ENCODE assay signal across 27 cellular contexts in genomic region chr6:84528201-84528600, GRCh38.
"Had no signal": no experiment of that assay in that cellular context is flagged by ENCODE, and none has a peak within 500 bp of the region (broad histone marks: within the 10 kb centered on the region; RNA-seq: fewer than 3 reads in every experiment).

No MANE protein-coding gene starts in this region.

- DNase-seq: dermis blood vessel endothelial cell; effector CD8-positive, alpha-beta T cell; effector memory CD8-positive, alpha-beta T cell; endodermal cell; erythroblast; esophagus squamous epithelium; foreskin fibroblast; foreskin melanocyte; gastrocnemius medialis; glutamatergic neuron; head of caudate nucleus; heart right ventricle; hippocampal formation; left cardiac atrium; left lung; left ventricle myocardium superior; lower lobe of right lung; mesenchymal stem cell; mucosa of descending colon; naive B cell had no signal

- ATAC-seq: effector memory CD8-positive, alpha-beta T cell; esophagus mucosa; gastrocnemius medialis; heart right ventricle; left cardiac atrium; left lung; left ventricle myocardium superior; lower lobe of right lung; mucosa of descending colon had no signal

- H3K4me3 ChIP-seq: coronary artery, esophagus squamous epithelium, gastrocnemius medialis, heart right ventricle, left lung, lower lobe of right lung, mucosa of descending colon had no signal

- H3K27ac ChIP-seq: coronary artery, epithelial cell of prostate, esophagus squamous epithelium, gastrocnemius medialis, heart right ventricle, left lung, lower lobe of right lung had no signal

- H3K27me3 ChIP-seq: esophagus squamous epithelium, gastrocnemius medialis, heart right ventricle, left lung had no signal

- H3K4me1 ChIP-seq: esophagus squamous epithelium, gastrocnemius medialis, heart right ventricle, left lung, lower lobe of right lung had no signal

- H3K36me3 ChIP-seq: esophagus squamous epithelium, gastrocnemius medialis, heart right ventricle, left lung, lower lobe of right lung had no signal

- H3K9me3 ChIP-seq: esophagus squamous epithelium, gastrocnemius medialis, left lung, lower lobe of right lung, mucosa of descending colon had no signal

- FAIRE-seq: colon, endometrium, islet of Langerhans, keratinocyte had no signal
